ENCODE assay signal across 8 cellular contexts in genomic region chr2:128090909-128091690, GRCh38. TPM values are rescaled to one million over a fixed set of nuclear protein-coding genes. Genes with fewer than 3 reads are reported as not detected.
A peak's percentile ranks its signal among the peaks of the same experiment; 100 is the strongest.
DNase-seq lines count a peak whose midpoint lies in the region; ATAC-seq and TF ChIP-seq lines count a peak whose summit lies in the region.

Gene UGGT1 (plus strand): TSS chr2:128091200. CDS start chr2:128091358, 158 bp downstream.

- peaks cover 49% of the 10 kb centered on the region for H3K4me1 Mint-ChIP-seq in CD8-positive, alpha-beta T cell (ENCODE audit: low read depth)

- no peak for TF ChIP-seq CTCF in CD8-positive, alpha-beta T cell (IDR thresholded peaks at IDR 0.05)
- no peak for TF ChIP-seq CTCF in lung (IDR thresholded peaks at IDR 0.05; ENCODE audit: control extremely low read depth, extremely low read depth)

- H3K4me1 ChIP-seq in CD8-positive, alpha-beta T cell (ENCODE audit: insufficient read depth, low read length): peaks cover 5% of the 10 kb centered on the region
- H3K4me1 ChIP-seq in lung (ENCODE audit: control insufficient read depth in 2 of 2, insufficient read depth in 2 of 2, low read length in 2 of 2): peaks cover 2 to 5% of the 10 kb centered on the region in 2 donors

- H3K9me3 ChIP-seq in CD8-positive, alpha-beta T cell (ENCODE audit: low read length): no peaks in the 10 kb centered on the region
- no peaks in the 10 kb centered on the region for H3K9me3 ChIP-seq in lung (ENCODE audit: control insufficient read depth in 2 of 2, insufficient read depth in 1 of 2, low read length in 1 of 2)

- peaks cover 12% of the 10 kb centered on the region for H3K36me3 Mint-ChIP-seq in CD8-positive, alpha-beta T cell

- no peaks in the 10 kb centered on the region for H3K27me3 ChIP-seq in CD8-positive, alpha-beta T cell (ENCODE audit: insufficient read depth, low read length)
- H3K27me3 ChIP-seq in lung (ENCODE audit: control insufficient read depth, insufficient read depth): no peaks in the 10 kb centered on the region

- POLR2A ChIA-PET in CD8-positive, alpha-beta T cell (lab: Charles Lee): interaction anchor here (0.5 to 3.0 kb wide), 13 partner anchors 9 to 784 kb away, joined by 3 to 26 read pairs (median 4); partner anchors contain the start of genes AMMECR1L, SAP130 and WDR33

- CTCF ChIA-PET in CD8-positive, alpha-beta T cell (lab: Charles Lee): interaction anchor here (1.5 kb wide), 1 partner anchor 63 kb away, joined by 6 read pairs; the partner anchor contains the start of gene SAP130

- peak within 1 kb of the TSS; percentile 90 for H3K4me3 Mint-ChIP-seq in CD8-positive, alpha-beta T cell

- H3K27me3 Mint-ChIP-seq in CD8-positive, alpha-beta T cell (ENCODE audit: low read depth): no peaks in the 10 kb centered on the region

- no peaks in the 10 kb centered on the region for H3K9me3 Mint-ChIP-seq in CD8-positive, alpha-beta T cell

- DNase-seq in CD8-positive, alpha-beta T cell: peak; percentile 87 to 94 (median 92)
- DNase-seq in HS-27A (ENCODE audit: low read depth): peak; percentile 100
- peak; percentile 67 for DNase-seq in NK-92 (lab: John Stamatoyannopoulos, UW; ENCODE audit: unreplicated experiment)
- DNase-seq in activated CD8-positive, alpha-beta memory T cell treated with anti-CD3 and anti-CD28 coated beads for 1 hour (ENCODE audit: extremely low read depth in 1 of 2, low read depth in 1 of 2): peak; percentile 76 to 81
- peak; percentile 84 for DNase-seq in effector CD8-positive, alpha-beta T cell (lab: John Stamatoyannopoulos, UW)
- peak; percentile 96 for DNase-seq in lung (ENCODE audit: low spot score)
- DNase-seq in stimulated activated CD4-positive, alpha-beta T cell treated with anti-CD3 and anti-CD28 coated beads, TNF-alpha, amount 100 ng/mL, for 4 hours (ENCODE audit: low read depth in 3 of 3): peak; percentile 78 to 86 (median 84)

- H3K27ac ChIP-seq in CD8-positive, alpha-beta T cell (ENCODE audit: low read depth, low read length): peak within 1 kb of the TSS; percentile 60
- peak within 1 kb of the TSS; percentile 92 for H3K27ac ChIP-seq in lung (ENCODE audit: low read depth in 1 of 2, low read length in 1 of 2)

- no peaks in the 10 kb centered on the region for H3K36me3 ChIP-seq in CD8-positive, alpha-beta T cell (ENCODE audit: insufficient read depth, low read length)
- H3K36me3 ChIP-seq in lung (ENCODE audit: control insufficient read depth in 2 of 2, insufficient read depth in 2 of 2, low read length in 2 of 2): no peaks in the 10 kb centered on the region

- 0 to 1% methylated on average over 50 to 59 of the region's 59 CpGs for WGBS in lung, 2 donors

- H3K4me3 ChIP-seq in CD8-positive, alpha-beta T cell (ENCODE audit: low read depth, low read length): peak within 1 kb of the TSS; percentile 86
- H3K4me3 ChIP-seq in lung: peak within 1 kb of the TSS; percentile 89

- peak; percentile 97 for ATAC-seq in CD8-positive, alpha-beta T cell
- ATAC-seq in GM19467 (IDR thresholded peaks at IDR 0.05; ENCODE audit: unreplicated experiment): peak; percentile 91
- ATAC-seq in lung (ENCODE audit: insufficient read depth, low FRiP score): peak; percentile 100

- intact Hi-C loops in CD8-positive, alpha-beta T cell (cut with DNase I, micrococcal nuclease): loop anchor here (1.0 to 5.0 kb wide), 12 partner anchors 63 to 797 kb away; partner anchors contain the start of genes SAP130 (in 2 of the 2), SFT2D3 (in 2 of the 2), WDR33 (in 2 of the 2) and ERCC3 (in 1 of the 2)

- H3K27ac Mint-ChIP-seq in CD8-positive, alpha-beta T cell: peak within 1 kb of the TSS; percentile 95

RNA-seq across cellular contexts. Expression of gene UGGT1, which starts in this region (rescaled TPM):
- 10 to 100 TPM; 25.6 to 25.9 TPM for total RNA-seq in CD8-positive, alpha-beta T cell
- total RNA-seq in lung: 10 to 100 TPM; 47.0 to 57.7 TPM
- 10 to 100 TPM in 1 of 2 donors, 1 to 10 TPM in 1; 9.4 to 18.6 TPM for polyA plus RNA-seq in lung

Comparison
In these comparisons a context has a peak if more than half of its experiments do, and no peak if none do; other contexts are left out.
1. Peak in every context shown above with its lines: DNase-seq, ATAC-seq, H3K4me3 ChIP-seq and H3K27ac ChIP-seq.